In genomic region chr11:74989269-74989655, GRCh38 we compare ENCODE assay signal across 8 cellular contexts. TPM values are rescaled to one million over a fixed set of nuclear protein-coding genes. Genes with fewer than 3 reads are reported as not detected.
DNase-seq lines count a peak whose midpoint lies in the region; ATAC-seq and TF ChIP-seq lines count a peak whose summit lies in the region.

No MANE protein-coding gene starts in this region.

- no peak for DNase-seq in CD4-positive, alpha-beta T cell
- DNase-seq in RPMI8226 (peak; percentile 56), esophagus muscularis mucosa (ENCODE audit: extremely low spot score) (no peak), H4 (ENCODE audit: low spot score) (no peak), NCI-H187 treated with DMSO at 0.1 percent for 48 hours (lab: John Stamatoyannopoulos, UW) (no peak), HPDE6-E6E7 (ENCODE audit: extremely low spot score) (no peak)

- no peaks in the 10 kb centered on the region for H3K9me3 ChIP-seq in CD4-positive, alpha-beta T cell (ENCODE audit: control insufficient read depth, low read length)
- H3K9me3 ChIP-seq in esophagus muscularis mucosa (no peaks in the 10 kb centered on the region), parathyroid adenoma (ENCODE audit: control insufficient read depth, low read length) (no peaks in the 10 kb centered on the region)

- peak overlapping the region; percentile 79 for H3K27ac Mint-ChIP-seq in CD4-positive, alpha-beta T cell

- peak overlapping the region; percentile 75 to 80 (median 76) for H3K4me3 ChIP-seq in esophagus muscularis mucosa
- peak overlapping the region; percentile 84 for H3K4me3 ChIP-seq in parathyroid adenoma (ENCODE audit: low read depth, low read length)

- WGBS in esophagus muscularis mucosa, result 5% methylated on average over 7 of the region's 8 CpGs

- H3K9ac ChIP-seq in parathyroid adenoma, result no peak overlapping the region

- CTCF ChIA-PET in CD4-positive, alpha-beta T cell (lab: Charles Lee), result interaction anchor here (1.0 to 2.3 kb wide), 3 partner anchors 14 to 259 kb away, joined by 3 to 9 read pairs (median 4); no protein-coding TSS in a partner anchor

- peak; percentile 2 for ATAC-seq in CD4-positive, alpha-beta T cell (ENCODE audit: poor library complexity)
- ATAC-seq in GM21723 (IDR thresholded peaks at IDR 0.05; ENCODE audit: unreplicated experiment), result peak; percentile 18

- TF ChIP-seq POLR2A in esophagus muscularis mucosa (IDR thresholded peaks at IDR 0.05; ENCODE audit: low read depth), result no peak

- H3K36me3 Mint-ChIP-seq in CD4-positive, alpha-beta T cell (ENCODE audit: low read depth), result peaks cover 12% of the 10 kb centered on the region

- no peaks in the 10 kb centered on the region for H3K27me3 ChIP-seq in CD4-positive, alpha-beta T cell (ENCODE audit: control insufficient read depth, insufficient read depth, low read length)
- no peaks in the 10 kb centered on the region for H3K27me3 ChIP-seq in esophagus muscularis mucosa
- H3K27me3 ChIP-seq in parathyroid adenoma (ENCODE audit: control insufficient read depth, insufficient read depth, low read length), result no peaks in the 10 kb centered on the region

- H3K36me3 ChIP-seq in esophagus muscularis mucosa (peaks cover 0 to 2% (median under 1%) of the 10 kb centered on the region in 4 donors), parathyroid adenoma (ENCODE audit: control insufficient read depth, insufficient read depth, low read length) (no peaks in the 10 kb centered on the region)

- no peaks in the 10 kb centered on the region for H3K27me3 Mint-ChIP-seq in CD4-positive, alpha-beta T cell

- peak overlapping the region; percentile 87 for H2AFZ ChIP-seq in parathyroid adenoma

- H3K27ac ChIP-seq in CD4-positive, alpha-beta T cell (ENCODE audit: low read depth, low read length), result peak overlapping the region; percentile 66
- H3K27ac ChIP-seq in esophagus muscularis mucosa (replicated peaks in 1 of 4) (peak overlapping the region; percentile 76 to 85 (median 78)), parathyroid adenoma (peak overlapping the region; percentile 87)

- no peaks in the 10 kb centered on the region for H3K9me3 Mint-ChIP-seq in CD4-positive, alpha-beta T cell

- peak overlapping the region; percentile 81 for H3K4me2 ChIP-seq in parathyroid adenoma (ENCODE audit: low read length)

- TF ChIP-seq EP300 in esophagus muscularis mucosa (IDR thresholded peaks at IDR 0.05), result no peak

- POLR2A ChIA-PET in CD4-positive, alpha-beta T cell (lab: Charles Lee), result interaction anchor here (0.6 to 2.0 kb wide), 5 partner anchors 17 to 252 kb away, joined by 3 to 22 read pairs (median 3); partner anchors contain the start of genes SPCS2 and XRRA1

- peaks cover 38% of the 10 kb centered on the region for H3K4me1 Mint-ChIP-seq in CD4-positive, alpha-beta T cell (ENCODE audit: low read depth)

- intact Hi-C loops in CD4-positive, alpha-beta T cell (cut with DNase I, micrococcal nuclease), result loop anchor here in 1 of 2 experiments (5.0 kb wide), 1 partner anchor 42 kb away; the partner anchor contains the start of genes SPCS2 and XRRA1
- intact Hi-C loops in esophagus muscularis mucosa (cut with DNase I), result no loop called here

- TF ChIP-seq CTCF in CD4-positive, alpha-beta T cell (IDR thresholded peaks at IDR 0.05), result no peak
- TF ChIP-seq CTCF in esophagus muscularis mucosa (IDR thresholded peaks at IDR 0.05), result no peak
- TF ChIP-seq CTCF in parathyroid adenoma (IDR thresholded peaks at IDR 0.05), result no peak

- peaks cover 6 to 17% (median 10%) of the 10 kb centered on the region in 4 donors for H3K4me1 ChIP-seq in esophagus muscularis mucosa
- H3K4me1 ChIP-seq in parathyroid adenoma, result peaks cover 2% of the 10 kb centered on the region

- peak overlapping the region; percentile 93 for H3K4me3 Mint-ChIP-seq in CD4-positive, alpha-beta T cell

- no peaks in the 10 kb centered on the region for H3K79me2 ChIP-seq in parathyroid adenoma

RNA-seq across cellular contexts. Expression of gene NEU3, which starts 0.5 kb away (rescaled TPM):
- 10 to 100 TPM in 1 of 2 experiments, 1 to 10 TPM in 1; 9.7 to 10.6 TPM for total RNA-seq in CD4-positive, alpha-beta T cell
- total RNA-seq in esophagus muscularis mucosa, result 1 to 10 TPM; 2.9 to 6.7 (median 5.7) TPM
- 7.7 and 9.5 TPM in 2 replicates for total RNA-seq in H4 (2014; rRNA removed; shearing (Covaris generic))

RNA-seq across cellular contexts. Expression of gene SPCS2, which starts 40.2 kb away (rescaled TPM):
- 10 to 100 TPM; 36.5 to 42.9 TPM for total RNA-seq in CD4-positive, alpha-beta T cell
- total RNA-seq in esophagus muscularis mucosa, result 10 to 100 TPM; 23.6 to 98.7 (median 28.6) TPM
- 24.5 and 47.7 TPM in 2 replicates for total RNA-seq in H4 (2014; rRNA removed; shearing (Covaris generic))

RNA-seq across cellular contexts. Expression of gene XRRA1, which starts 40.4 kb away (rescaled TPM):
- total RNA-seq in CD4-positive, alpha-beta T cell, result 10 to 100 TPM; 12.2 to 12.5 TPM
- 10 to 100 TPM in 3 of 4 donors, 1 to 10 TPM in 1; 9.1 to 19.5 (median 11.8) TPM for total RNA-seq in esophagus muscularis mucosa
- total RNA-seq in H4 (2014; rRNA removed; shearing (Covaris generic)), result 5.2 TPM in 2 replicates
